In genomic region chr9:133103183-133103986, GRCh38 we compare ENCODE assay signal across 9 cellular contexts. TPM values are rescaled to one million over a fixed set of nuclear protein-coding genes. Genes with fewer than 3 reads are reported as not detected.
DNase-seq lines count a peak whose midpoint lies in the region; ATAC-seq and TF ChIP-seq lines count a peak whose summit lies in the region.
"Had no signal": no experiment of that assay in that cellular context is flagged by ENCODE, and none has a peak within 500 bp of the region (broad histone marks: within the 10 kb centered on the region; RNA-seq: fewer than 3 reads in every experiment).

No MANE protein-coding gene starts in this region.

- H2BK5ac ChIP-seq in neuronal stem cell (ENCODE audit: low read length): no peak overlapping the region

- no peaks in the 10 kb centered on the region for H3K79me2 ChIP-seq in OCI-LY7 (ENCODE audit: insufficient read depth, low read depth, low read length)

- H3K4me3 ChIP-seq in OCI-LY7 (ENCODE audit: low read depth, low read length, poor library complexity, severe bottlenecking) (no peak overlapping the region), fibroblast of pulmonary artery (replicated peaks; ENCODE audit: low read depth, low read length) (no peak overlapping the region), neuronal stem cell (ENCODE audit: low read length in 2 of 2) (peak overlapping the region in 1 of 2 donors; percentile 13)
- H3K4me3 ChIP-seq: BLaER1 had no signal

- H3K79me1 ChIP-seq in neuronal stem cell (ENCODE audit: low read depth, low read length): peaks cover 4% of the 10 kb centered on the region

- peak overlapping the region; percentile 72 for H3K27ac Mint-ChIP-seq in activated T-helper 2 cell treated with anti-CD3 and anti-CD28 coated beads, Interferon-gamma antibody, Interleukin-2, Interleukin-4, amounts not matched to agents 10 μg/mL and 5 μg/mL and 100 μg/mL, durations not matched to agents 14 hours and 24 hours and 36 hours

- no peak overlapping the region for H3K4me2 ChIP-seq in OCI-LY7 (ENCODE audit: low read length)
- no peak overlapping the region for H3K4me2 ChIP-seq in neuronal stem cell (ENCODE audit: insufficient read depth, low read length, poor library complexity, severe bottlenecking)
- H3K4me2 ChIP-seq: BLaER1 had no signal

- no peaks in the 10 kb centered on the region for H3K27me3 ChIP-seq in neuronal stem cell (ENCODE audit: control insufficient read depth in 3 of 3, insufficient read depth in 3 of 3, low read depth in 1 of 3, low read length in 3 of 3)
- H3K27me3 ChIP-seq: BLaER1 had no signal

- DNase-seq in DMS79 treated with DMSO at 0.1 percent for 48 hours (lab: John Stamatoyannopoulos, UW) (peak; percentile 8), DMS79 (lab: John Stamatoyannopoulos, UW) (no peak), OCI-LY7 (ENCODE audit: low spot score) (peak; percentile 50), fibroblast of pulmonary artery (ENCODE audit: low read depth) (peak; percentile 46), neuronal stem cell (ENCODE audit: low spot score) (peak; percentile 62)
- DNase-seq in activated T-helper 2 cell treated with anti-CD3 and anti-CD28 coated beads, Interferon-gamma antibody, Interleukin-2, Interleukin-4, amounts not matched to agents 10 μg/mL and 5 μg/mL and 100 μg/mL, durations not matched to agents 14 hours and 24 hours and 36 hours (ENCODE audit: low spot score): no peak

- CTCF ChIA-PET in OCI-LY7 (lab: Charles Lee; ENCODE audit: unreplicated experiment): interaction anchor here (0.6 to 1.7 kb wide), 4 partner anchors 40 to 84 kb away, joined by 3 to 4 read pairs (median 3); no protein-coding TSS in a partner anchor

- no peak overlapping the region for H3K23ac ChIP-seq in neuronal stem cell (ENCODE audit: low read depth, low read length, poor library complexity)

- H3K27ac ChIP-seq in OCI-LY7 (ENCODE audit: low read depth, low read length, poor library complexity, severe bottlenecking) (no peak overlapping the region), neuronal stem cell (replicated peaks; ENCODE audit: low read length) (no peak overlapping the region)
- H3K27ac ChIP-seq: BLaER1 had no signal

- H3K4ac ChIP-seq in neuronal stem cell (ENCODE audit: low read length): no peak overlapping the region

- ATAC-seq in HG02840 (IDR thresholded peaks at IDR 0.05; ENCODE audit: low FRiP score, unreplicated experiment) (no peak), HG02938 (IDR thresholded peaks at IDR 0.05; ENCODE audit: unreplicated experiment) (no peak)

- H2AK5ac ChIP-seq in neuronal stem cell (ENCODE audit: low read depth, low read length): no peak overlapping the region

- no peak overlapping the region for H4K91ac ChIP-seq in neuronal stem cell (ENCODE audit: low read depth, low read length, poor library complexity)

- no peaks in the 10 kb centered on the region for H3K27me3 Mint-ChIP-seq in activated T-helper 2 cell treated with anti-CD3 and anti-CD28 coated beads, Interferon-gamma antibody, Interleukin-2, Interleukin-4, amounts not matched to agents 10 μg/mL and 5 μg/mL and 100 μg/mL, durations not matched to agents 14 hours and 24 hours and 36 hours (ENCODE audit: low read depth)

- no peak overlapping the region for H3K14ac ChIP-seq in neuronal stem cell (ENCODE audit: low read length)

- H2AFZ ChIP-seq in OCI-LY7 (ENCODE audit: low read length) (no peak overlapping the region), neuronal stem cell (ENCODE audit: low read length) (no peak overlapping the region)

- no peaks in the 10 kb centered on the region for H3K9me3 ChIP-seq in OCI-LY7 (ENCODE audit: low read length)
- peaks cover 2 to 9% of the 10 kb centered on the region in 2 donors for H3K9me3 ChIP-seq in neuronal stem cell (replicated peaks in 1 of 2; ENCODE audit: control insufficient read depth in 2 of 2, insufficient read depth in 1 of 2, low read depth in 1 of 2, low read length in 2 of 2)

- BruUV-seq in OCI-LY7 (replicated peaks; lab: Mats Ljungman, UMichigan): no TSS peak

- H4K20me1 ChIP-seq in OCI-LY7 (ENCODE audit: insufficient read depth, low read length): no peaks in the 10 kb centered on the region

- H2BK120ac ChIP-seq in neuronal stem cell (ENCODE audit: low read depth, low read length): no peak overlapping the region

- no peaks in the 10 kb centered on the region for H3K4me1 Mint-ChIP-seq in activated T-helper 2 cell treated with anti-CD3 and anti-CD28 coated beads, Interferon-gamma antibody, Interleukin-2, Interleukin-4, amounts not matched to agents 10 μg/mL and 5 μg/mL and 100 μg/mL, durations not matched to agents 14 hours and 24 hours and 36 hours (ENCODE audit: low read depth)

- H3K9ac ChIP-seq in neuronal stem cell (ENCODE audit: low read depth, low read length, poor library complexity): no peak overlapping the region
- H3K9ac ChIP-seq: BLaER1 had no signal

- H4K8ac ChIP-seq in neuronal stem cell (ENCODE audit: low read depth, low read length): no peak overlapping the region

- POLR2A ChIA-PET in OCI-LY7 (lab: Charles Lee): interaction anchor here (0.5 kb wide), 1 partner anchor 222 kb away, joined by 3 read pairs; no protein-coding TSS in a partner anchor

- H2BK12ac ChIP-seq in neuronal stem cell (ENCODE audit: low read length): no peak overlapping the region

- no peak overlapping the region for H2BK15ac ChIP-seq in neuronal stem cell (ENCODE audit: low read length)

- WGBS in neuronal stem cell (ENCODE audit: extremely low coverage in 2 of 2, insufficient read length in 2 of 2, insufficient replicate concordance in 1 of 2), 2 donors: no CpG with 5 or more reads among the region's 14 CpGs

- no peak overlapping the region for H3K4me3 Mint-ChIP-seq in activated T-helper 2 cell treated with anti-CD3 and anti-CD28 coated beads, Interferon-gamma antibody, Interleukin-2, Interleukin-4, amounts not matched to agents 10 μg/mL and 5 μg/mL and 100 μg/mL, durations not matched to agents 14 hours and 24 hours and 36 hours (ENCODE audit: low read depth)

- TF ChIP-seq CTCF in OCI-LY7 (conservative IDR thresholded peaks at IDR 0.05; ENCODE audit: low read length) (peak; percentile 93), fibroblast of pulmonary artery (IDR thresholded peaks at IDR 0.05; ENCODE audit: low read length, missing control alignments) (peak; percentile 94)

- H3K4me1 ChIP-seq in OCI-LY7 (ENCODE audit: insufficient read depth, low read length, poor library complexity, severe bottlenecking) (no peaks in the 10 kb centered on the region), neuronal stem cell (ENCODE audit: control insufficient read depth in 2 of 2, insufficient read depth in 1 of 2, low read depth in 1 of 2, low read length in 2 of 2) (no peaks in the 10 kb centered on the region)
- H3K4me1 ChIP-seq: BLaER1 had no signal

- no peak overlapping the region for H3K18ac ChIP-seq in neuronal stem cell (ENCODE audit: low read length)

- intact Hi-C loops in OCI-LY7 (cut with micrococcal nuclease; ENCODE audit: unreplicated experiment): loop anchor here (1.0 kb wide), 1 partner anchor 41 kb away; no protein-coding TSS in a partner anchor
- intact Hi-C loops in activated T-helper 2 cell treated with anti-CD3 and anti-CD28 coated beads, Interferon-gamma antibody, Interleukin-2, Interleukin-4, amounts not matched to agents 10 μg/mL and 5 μg/mL and 100 μg/mL, durations not matched to agents 14 hours and 24 hours and 36 hours (cut with micrococcal nuclease): loop anchor here (1.0 kb wide), 1 partner anchor 41 kb away; no protein-coding TSS in a partner anchor

- H3K36me3 ChIP-seq in OCI-LY7 (ENCODE audit: insufficient read depth, low read length) (peaks cover 58% of the 10 kb centered on the region), neuronal stem cell (replicated peaks in 1 of 2; ENCODE audit: control insufficient read depth in 2 of 2, insufficient read depth in 2 of 2, low read length in 2 of 2) (peaks cover 76 to 97% of the 10 kb centered on the region in 2 donors)

- peaks cover 64% of the 10 kb centered on the region for H3K36me3 Mint-ChIP-seq in activated T-helper 2 cell treated with anti-CD3 and anti-CD28 coated beads, Interferon-gamma antibody, Interleukin-2, Interleukin-4, amounts not matched to agents 10 μg/mL and 5 μg/mL and 100 μg/mL, durations not matched to agents 14 hours and 24 hours and 36 hours (ENCODE audit: low read depth)

- no peaks in the 10 kb centered on the region for H3K9me3 Mint-ChIP-seq in activated T-helper 2 cell treated with anti-CD3 and anti-CD28 coated beads, Interferon-gamma antibody, Interleukin-2, Interleukin-4, amounts not matched to agents 10 μg/mL and 5 μg/mL and 100 μg/mL, durations not matched to agents 14 hours and 24 hours and 36 hours

- H3K9me2 ChIP-seq in OCI-LY7 (ENCODE audit: insufficient read depth, low read length): no peaks in the 10 kb centered on the region

RNA-seq across cellular contexts. Expression of gene RALGDS, which starts 17.7 kb away (rescaled TPM):
- total RNA-seq in OCI-LY7 (2014; rRNA removed; shearing (Covaris generic)): 22.0 and 28.2 TPM in 2 replicates
- 23.8 and 28.6 TPM in 2 replicates for total RNA-seq in OCI-LY7 (2022)
- total RNA-seq in activated T-helper 2 cell treated with anti-CD3 and anti-CD28 coated beads, Interferon-gamma antibody, Interleukin-2, Interleukin-4, amounts not matched to agents 10 μg/mL and 5 μg/mL and 100 μg/mL, durations not matched to agents 14 hours and 24 hours and 36 hours: 78.8 and 85.8 TPM in 2 replicates
- polyA plus RNA-seq in neuronal stem cell (2013, experiment 1 of 2): 48.3 TPM
- 47.0 TPM for polyA plus RNA-seq in neuronal stem cell (2013, experiment 2 of 2)

RNA-seq across cellular contexts. Expression of gene CEL, which starts 41.6 kb away (rescaled TPM):
- total RNA-seq in OCI-LY7 (2014; rRNA removed; shearing (Covaris generic)): 0.39 and 1.2 TPM in 2 replicates
- total RNA-seq in OCI-LY7 (2022): 1.4 and 1.8 TPM in 2 replicates
- 2.0 and 2.1 TPM in 2 replicates for total RNA-seq in activated T-helper 2 cell treated with anti-CD3 and anti-CD28 coated beads, Interferon-gamma antibody, Interleukin-2, Interleukin-4, amounts not matched to agents 10 μg/mL and 5 μg/mL and 100 μg/mL, durations not matched to agents 14 hours and 24 hours and 36 hours
- 3.7 TPM for polyA plus RNA-seq in neuronal stem cell (2013, experiment 1 of 2)
- 4.0 TPM for polyA plus RNA-seq in neuronal stem cell (2013, experiment 2 of 2)

Comparison
In these comparisons a context has a peak if more than half of its experiments do, and no peak if none do; other contexts are left out.
1. DNase-seq: peak in DMS79 treated with DMSO at 0.1 percent for 48 hours (single experiment), OCI-LY7 (single experiment), fibroblast of pulmonary artery (single experiment) and neuronal stem cell (single experiment); none in DMS79 (single experiment) and activated T-helper 2 cell treated with anti-CD3 and anti-CD28 coated beads, Interferon-gamma antibody, Interleukin-2, Interleukin-4, amounts not matched to agents 10 μg/mL and 5 μg/mL and 100 μg/mL, durations not matched to agents 14 hours and 24 hours and 36 hours (single experiment).